ENCODE assay signal across 8 cellular contexts in genomic region chr3:192917258-192917507, GRCh38. TPM values are rescaled to one million over a fixed set of nuclear protein-coding genes. Genes with fewer than 3 reads are reported as not detected.
A peak's percentile ranks its signal among the peaks of the same experiment; 100 is the strongest.
DNase-seq lines count a peak whose midpoint lies in the region; ATAC-seq and TF ChIP-seq lines count a peak whose summit lies in the region.

No MANE protein-coding gene starts in this region.

- TSS peak; percentile 46 for BruUV-seq in A673 (replicated peaks; lab: Mats Ljungman, UMichigan)

- no peaks in the 10 kb centered on the region for H3K9me3 ChIP-seq in A673 (ENCODE audit: low read depth, low read length, poor library complexity, severe bottlenecking)
- H3K9me3 ChIP-seq in NT2/D1 (ENCODE audit: insufficient read depth, low read length): no peaks in the 10 kb centered on the region
- H3K9me3 ChIP-seq in colonic mucosa: no peaks in the 10 kb centered on the region

- H3K36me3 ChIP-seq in A673 (ENCODE audit: insufficient read depth, low read length, poor library complexity, severe bottlenecking) (no peaks in the 10 kb centered on the region), NT2/D1 (ENCODE audit: insufficient read depth, insufficient read length, low read length) (no peaks in the 10 kb centered on the region), colonic mucosa (no peaks in the 10 kb centered on the region)

- CTCF ChIA-PET in A673 (lab: Charles Lee): interaction anchor here (0.8 to 1.1 kb wide), 2 partner anchors 32 to 124 kb away, joined by 3 to 5 read pairs; no protein-coding TSS in a partner anchor

- no peak for TF ChIP-seq CTCF in A673 (conservative IDR thresholded peaks at IDR 0.05; ENCODE audit: low read depth, low read length)
- no peak for TF ChIP-seq CTCF in colonic mucosa (IDR thresholded peaks at IDR 0.05)

- H3K4me1 ChIP-seq in A673 (ENCODE audit: insufficient read depth, low read length, poor library complexity, severe bottlenecking) (peaks cover 26% of the 10 kb centered on the region), NT2/D1 (ENCODE audit: insufficient read depth, insufficient read length) (peaks cover 5% of the 10 kb centered on the region), colonic mucosa (no peaks in the 10 kb centered on the region)

- POLR2A ChIA-PET in A673 (lab: Charles Lee; ENCODE audit: low non-redundant PET): no interaction called here
- POLR2A ChIA-PET in naive thymus-derived CD8-positive, alpha-beta T cell (lab: Charles Lee): interaction anchor here (1.7 to 1.8 kb wide), 2 partner anchors 11 to 23 kb away, joined by 5 read pairs; no protein-coding TSS in a partner anchor

- peak overlapping the region; percentile 86 for H3K27ac ChIP-seq in A673 (ENCODE audit: low read depth, low read length, poor library complexity, severe bottlenecking)
- peak overlapping the region; percentile 87 for H3K27ac ChIP-seq in colonic mucosa

- no peak for DNase-seq in A673 (ENCODE audit: low spot score)
- DNase-seq in NT2/D1 (ENCODE audit: low read depth, low spot score): no peak
- DNase-seq in colonic mucosa: no peak
- DNase-seq in naive thymus-derived CD8-positive, alpha-beta T cell: peak in 7 of 10 donors; percentile 6 to 62 (median 33)
- no peak for DNase-seq in stimulated activated CD8-positive, alpha-beta memory T cell treated with anti-CD3 and anti-CD28 coated beads, Interleukin-4, amount 100 ng/mL, for 48 hours
- DNase-seq in ureter (ENCODE audit: low spot score): no peak
- no peak for DNase-seq in middle frontal gyrus (ENCODE audit: extremely low spot score, low spot score)

- intact Hi-C loops in A673 (cut with micrococcal nuclease; ENCODE audit: unreplicated experiment): loop anchor here (1.0 to 5.0 kb wide), 4 partner anchors 32 to 120 kb away; no protein-coding TSS in a partner anchor
- intact Hi-C loops in colonic mucosa (cut with DNase I): no loop called here

- H3K27ac Mint-ChIP-seq in naive thymus-derived CD8-positive, alpha-beta T cell: peak overlapping the region; percentile 1 to 94 (median 86)

- peaks cover 0 to 5% (median 0%) of the 10 kb centered on the region in 3 donors for H3K36me3 Mint-ChIP-seq in naive thymus-derived CD8-positive, alpha-beta T cell

- H3K9ac ChIP-seq in NT2/D1 (ENCODE audit: insufficient read length, low read depth): peak overlapping the region; percentile 87
- H3K9ac ChIP-seq in colonic mucosa (ENCODE audit: low read depth in 2 of 2, low read length in 2 of 2): peak overlapping the region; percentile 70 to 80

- H3K27me3 ChIP-seq in A673 (replicated peaks; ENCODE audit: insufficient read depth, low read depth, low read length, poor library complexity): no peaks in the 10 kb centered on the region
- H3K27me3 ChIP-seq in NT2/D1 (ENCODE audit: insufficient read depth, insufficient read length): peaks cover 3% of the 10 kb centered on the region
- no peaks in the 10 kb centered on the region for H3K27me3 ChIP-seq in colonic mucosa

- H3K4me3 ChIP-seq in A673 (ENCODE audit: low read depth, low read length, poor library complexity, severe bottlenecking): peak overlapping the region; percentile 61
- H3K4me3 ChIP-seq in NT2/D1 (ENCODE audit: insufficient read length, low read depth): peak overlapping the region; percentile 76
- H3K4me3 ChIP-seq in colonic mucosa: peak overlapping the region; percentile 61

- ATAC-seq in GM19455 (IDR thresholded peaks at IDR 0.05; ENCODE audit: unreplicated experiment): peak; percentile 21
- ATAC-seq in naive thymus-derived CD8-positive, alpha-beta T cell: peak; percentile 55 to 65

- peaks cover 30 to 59% (median 58%) of the 10 kb centered on the region in 5 donors for H3K27me3 Mint-ChIP-seq in naive thymus-derived CD8-positive, alpha-beta T cell

- peaks cover 10 to 31% (median 27%) of the 10 kb centered on the region in 4 donors for H3K4me1 Mint-ChIP-seq in naive thymus-derived CD8-positive, alpha-beta T cell

- H3K9me3 Mint-ChIP-seq in naive thymus-derived CD8-positive, alpha-beta T cell: peaks cover 0 to 2% (median 0%) of the 10 kb centered on the region in 9 donors

- H3K4me3 Mint-ChIP-seq in naive thymus-derived CD8-positive, alpha-beta T cell: peak overlapping the region; percentile 87 to 96 (median 91)

RNA-seq across cellular contexts. Expression of gene MB21D2, which starts 0.5 kb away (rescaled TPM):
- total RNA-seq in A673 (2021) (6.1 and 8.1 TPM in 2 replicates), colonic mucosa (1 to 10 TPM; 2.8 to 4.4 TPM), ureter (8.7 TPM)
- 1 to 10 TPM; 1.0 to 1.4 TPM for total RNA-seq in naive thymus-derived CD8-positive, alpha-beta T cell
- 1 to 10 TPM in 2 of 3 donors, under 1 TPM in 1; 0.38 to 3.1 (median 2.4) TPM for polyA plus RNA-seq in naive thymus-derived CD8-positive, alpha-beta T cell

Comparison
In these comparisons a context has a peak if more than half of its experiments do, and no peak if none do; other contexts are left out.
1. DNase-seq: peak in naive thymus-derived CD8-positive, alpha-beta T cell (7 of 10); none in A673 (single experiment), NT2/D1 (single experiment), colonic mucosa (single experiment), stimulated activated CD8-positive, alpha-beta memory T cell treated with anti-CD3 and anti-CD28 coated beads, Interleukin-4, amount 100 ng/mL, for 48 hours (single experiment), ureter (single experiment) and middle frontal gyrus (single experiment).
2. Peak in every context shown above with its lines, with median percentiles within 50 percentile points of each other: H3K4me3 ChIP-seq.